ENCODE assay signal across 8 cellular contexts in genomic region chr3:120741837-120742197, GRCh38.
DNase-seq lines count a peak whose midpoint lies in the region; ATAC-seq and TF ChIP-seq lines count a peak whose summit lies in the region.

No MANE protein-coding gene starts in this region.

- no peaks in the 10 kb centered on the region for H3K9me2 ChIP-seq in OCI-LY1 (ENCODE audit: low read depth, low read length)

- peaks cover 42% of the 10 kb centered on the region for H3K79me2 ChIP-seq in OCI-LY1 (ENCODE audit: insufficient read depth, low read length)

- no peak for ATAC-seq in HG03442 (IDR thresholded peaks at IDR 0.05; ENCODE audit: unreplicated experiment)

- H3K36me3 ChIP-seq in OCI-LY1 (ENCODE audit: insufficient read depth, low read length) (peaks cover 22% of the 10 kb centered on the region), neuron (ENCODE audit: insufficient read depth, low read length) (peaks cover 8% of the 10 kb centered on the region)

- DNase-seq in NCI-H1694 treated with DMSO at 0.1 percent for 48 hours (lab: John Stamatoyannopoulos, UW) (peak; percentile 61), NCI-H1694 (lab: John Stamatoyannopoulos, UW) (no peak), HEK293T (ENCODE audit: extremely low spot score) (no peak), epithelial cell of esophagus (ENCODE audit: low read depth) (peak; percentile 38), NCI-H1092 (lab: John Stamatoyannopoulos, UW) (no peak)

- H3K4me1 ChIP-seq in OCI-LY1 (ENCODE audit: insufficient read depth, low read length, severe bottlenecking): peaks cover 21% of the 10 kb centered on the region
- H3K4me1 ChIP-seq in neuron (ENCODE audit: insufficient read depth, low read length): peaks cover 12% of the 10 kb centered on the region

- POLR2A ChIA-PET in HEK293T (lab: Yijun Ruan, JAX): interaction anchor here (0.6 to 1.5 kb wide), 3 partner anchors 9 to 85 kb away, joined by 3 to 5 read pairs (median 3); no protein-coding TSS in a partner anchor

- H3F3A ChIP-seq in OCI-LY1 (ENCODE audit: insufficient read depth, low read length): no peaks in the 10 kb centered on the region

- H3K27ac ChIP-seq in OCI-LY1 (ENCODE audit: low read depth, low read length, poor library complexity, severe bottlenecking): peak overlapping the region; percentile 87

- no peaks in the 10 kb centered on the region for H3K9me3 ChIP-seq in OCI-LY1 (ENCODE audit: low read length)
- H3K9me3 ChIP-seq in neuron (ENCODE audit: low read length): peaks cover 13% of the 10 kb centered on the region

- H4K20me1 ChIP-seq in OCI-LY1 (ENCODE audit: insufficient read depth, low read length): no peaks in the 10 kb centered on the region

- TF ChIP-seq CTCF in OCI-LY1 (IDR thresholded peaks at IDR 0.05; ENCODE audit: low read length) (no peak), epithelial cell of esophagus (IDR thresholded peaks at IDR 0.05; ENCODE audit: insufficient read depth, low read depth, low read length, missing control alignments) (no peak)

- H3K4me2 ChIP-seq in OCI-LY1 (ENCODE audit: low read length): peak overlapping the region; percentile 97

- H3K4me3 ChIP-seq in OCI-LY1 (ENCODE audit: low read depth, low read length, poor library complexity, severe bottlenecking) (peak overlapping the region; percentile 93), epithelial cell of esophagus (ENCODE audit: low read length) (peak overlapping the region; percentile 99), neuron (ENCODE audit: low read length) (peak overlapping the region; percentile 87)

- CTCF ChIA-PET in HEK293T (lab: Yijun Ruan, JAX): interaction anchor here (0.6 to 1.6 kb wide), 2 partner anchors 15 to 324 kb away, joined by 3 to 4 read pairs; no protein-coding TSS in a partner anchor

- H2AFZ ChIP-seq in OCI-LY1 (ENCODE audit: low read length) (no peak overlapping the region; the same call in 1 of the 2 replicates), neuron (ENCODE audit: low read depth, low read length) (peak overlapping the region; percentile 13)

- H3K9ac ChIP-seq in OCI-LY1 (ENCODE audit: low read length): peak overlapping the region; percentile 86

- H3K27me3 ChIP-seq in OCI-LY1 (ENCODE audit: insufficient read depth, low read length) (no peaks in the 10 kb centered on the region), neuron (ENCODE audit: insufficient read depth, low read length) (no peaks in the 10 kb centered on the region)

TF ChIP-seq in HEK293T, 16 proteins besides CTCF, POLR2A, EP300 and RAD21:
- TF ChIP-seq L3MBTL2 (conservative IDR thresholded peaks at IDR 0.05) (no peak; the same call in 1 of the 2 replicates), SUZ12 (IDR thresholded peaks at IDR 0.05) (no peak), ZNF384 (IDR thresholded peaks at IDR 0.05) (peak; percentile 66)

Comparison
In these comparisons a context has a peak if more than half of its experiments do, and no peak if none do; other contexts are left out.
1. DNase-seq: peak in NCI-H1694 treated with DMSO at 0.1 percent for 48 hours (single experiment) and epithelial cell of esophagus (single experiment); none in NCI-H1694 (single experiment), HEK293T (single experiment) and NCI-H1092 (single experiment).
2. Peak in every context shown above with its lines, with median percentiles within 50 percentile points of each other: H3K4me3 ChIP-seq.